ENCODE assay signal across 1 cellular context in the genomic region with DNA sequence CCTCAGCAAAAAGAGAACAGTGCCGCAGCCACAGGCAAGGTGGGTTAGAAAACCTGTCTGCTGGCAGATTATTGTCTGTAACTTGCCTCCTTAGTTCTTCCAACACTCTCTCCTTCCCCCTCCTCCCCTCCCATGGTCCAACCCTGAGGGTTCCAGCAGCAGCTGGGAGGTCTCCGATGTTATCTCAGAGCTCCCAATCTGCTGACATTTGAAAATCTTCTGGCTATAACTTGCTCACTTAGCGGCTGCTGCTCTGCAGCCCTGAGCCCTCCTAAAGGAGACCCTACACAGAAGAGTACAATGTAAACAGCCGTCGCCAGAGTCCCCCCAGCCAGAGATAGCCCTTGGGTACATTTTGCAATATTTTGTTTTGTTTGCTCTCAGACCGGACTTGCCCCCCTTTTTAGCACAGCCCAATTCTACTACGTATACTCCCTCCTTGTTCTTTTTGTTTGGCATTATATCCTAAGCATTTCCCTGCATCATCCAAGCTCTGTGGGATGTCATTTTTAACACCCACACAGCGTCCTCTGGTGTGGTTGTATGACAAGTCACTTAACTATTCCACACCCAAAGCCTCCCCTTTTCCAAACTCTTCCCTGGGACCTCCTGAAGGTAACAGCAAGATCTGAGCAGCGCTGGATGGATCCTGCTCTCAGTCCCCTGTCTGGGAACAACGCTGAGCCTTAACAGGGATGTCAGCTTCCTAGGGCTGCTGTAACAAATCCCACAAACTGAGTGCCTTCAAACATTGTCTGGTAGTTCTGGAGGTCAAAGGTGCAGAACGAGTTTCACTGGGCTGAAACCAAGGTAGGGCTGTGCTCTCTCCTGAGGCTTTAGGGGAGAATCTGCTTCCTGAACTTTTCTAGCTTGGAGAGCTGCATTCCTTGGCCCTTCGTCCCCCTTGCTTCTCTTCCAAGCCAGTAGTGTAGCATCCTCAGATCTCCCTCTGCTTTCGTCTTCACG.
TF ChIP-seq lines count a peak whose summit lies in the region.

No MANE protein-coding gene starts in this region.

TF ChIP-seq in HCT116, 20 proteins besides CTCF, POLR2A, EP300 and RAD21:
- TF ChIP-seq POLR2AphosphoS5 (IDR thresholded peaks at IDR 0.05; ENCODE audit: low read depth, low read length): no peak
- no peak for TF ChIP-seq CBX3 (IDR thresholded peaks at IDR 0.05; ENCODE audit: low read depth)
- no peak for TF ChIP-seq ZNF274 (IDR thresholded peaks at IDR 0.05; ENCODE audit: low read depth, low read length)
- TF ChIP-seq SP1 (IDR thresholded peaks at IDR 0.05; ENCODE audit: low read depth): no peak
- TF ChIP-seq ZFX (IDR thresholded peaks at IDR 0.05): no peak
